18 cellular contexts compared by ENCODE assay signal in the genomic region with DNA sequence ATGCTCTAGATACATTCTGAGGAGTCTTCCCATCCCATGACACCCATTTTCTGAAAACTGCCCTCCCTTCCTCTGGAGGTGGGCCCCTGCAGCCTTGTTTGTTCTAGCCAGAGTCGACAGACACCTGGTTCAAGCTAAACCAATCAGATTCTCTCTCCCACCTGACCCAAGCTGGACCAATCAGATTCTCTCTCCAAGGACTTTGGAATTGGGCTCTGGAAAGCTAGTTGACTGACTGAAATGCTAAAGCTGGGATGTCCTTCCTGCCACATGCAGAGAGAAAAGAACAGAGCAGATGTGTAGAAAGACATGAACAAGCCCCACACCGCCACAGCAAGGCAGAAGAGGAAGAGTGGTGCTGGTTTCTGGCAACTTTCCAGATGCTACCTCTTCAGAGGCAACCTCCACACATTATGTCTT. TPM values are rescaled to one million over a fixed set of nuclear protein-coding genes. Genes with fewer than 3 reads are reported as not detected.
A peak's percentile ranks its signal among the peaks of the same experiment; 100 is the strongest.
DNase-seq lines count a peak whose midpoint lies in the region; ATAC-seq, FAIRE-seq and TF ChIP-seq lines count a peak whose summit lies in the region.
"Had no signal": no experiment of that assay in that cellular context is flagged by ENCODE, and none has a peak within 500 bp of the region (broad histone marks: within the 10 kb centered on the region; RNA-seq: fewer than 3 reads in every experiment).

No MANE protein-coding gene starts in this region.

- H3K27me3 ChIP-seq in HCT116 (ENCODE audit: insufficient read depth, low read length) (no peaks in the 10 kb centered on the region), K562 (ENCODE audit: control insufficient read depth in 2 of 2, insufficient read depth in 2 of 2, low read length in 2 of 2) (no peaks in the 10 kb centered on the region), HepG2 (ENCODE audit: control insufficient read depth in 1 of 2, insufficient read depth in 2 of 2, low read length in 2 of 2) (no peaks in the 10 kb centered on the region)
- H3K27me3 ChIP-seq: SJSA1 had no signal

- no peaks in the 10 kb centered on the region for H3K9me2 ChIP-seq in HCT116 (ENCODE audit: insufficient read depth)

- H3K9me3 ChIP-seq in A549 (no peaks in the 10 kb centered on the region), HCT116 (ENCODE audit: control insufficient read depth in 1 of 2, insufficient read depth in 1 of 2, low read depth in 1 of 2, low read length in 2 of 2) (no peaks in the 10 kb centered on the region), K562 (replicated peaks; ENCODE audit: control insufficient read depth, insufficient read depth, low read depth, low read length) (no peaks in the 10 kb centered on the region), HepG2 (ENCODE audit: low read length) (no peaks in the 10 kb centered on the region)
- H3K9me3 ChIP-seq: SJSA1 had no signal

- BruUV-seq in HCT116 (replicated peaks; lab: Mats Ljungman, UMichigan) (no TSS peak), K562 (replicated peaks; lab: Mats Ljungman, UMichigan) (no TSS peak), HepG2 (replicated peaks; lab: Mats Ljungman, UMichigan) (no TSS peak)

- H3K4me1 ChIP-seq in A549 (no peaks in the 10 kb centered on the region), HCT116 (ENCODE audit: control insufficient read depth in 1 of 2, insufficient read depth in 2 of 2, low read length in 2 of 2) (no peaks in the 10 kb centered on the region), K562 (replicated peaks in 1 of 2; ENCODE audit: control insufficient read depth in 2 of 2, insufficient read depth in 2 of 2, low read length in 2 of 2) (no peaks in the 10 kb centered on the region), HepG2 (ENCODE audit: insufficient read depth, low read length) (peaks cover 79% of the 10 kb centered on the region)

- in situ Hi-C loops in K562 (cut with MboI) = no loop called here
- in situ Hi-C loops in HepG2 (cut with HindIII; ENCODE audit: extremely low pct_ligation_motif_present, low pct_unique_long_range_greater_than_20kb) = no loop called here

- ATAC-seq in A549 (no peak), HCT116 (peak; percentile 70; the same call in 1 of the 2 replicates), K562 (peak; percentile 80), HepG2 (peak; percentile 90), HG03045 (IDR thresholded peaks at IDR 0.05; ENCODE audit: unreplicated experiment) (no peak), GM19455 (IDR thresholded peaks at IDR 0.05; ENCODE audit: unreplicated experiment) (no peak)

- no peak for DNase-seq in A549 (ENCODE audit: low read depth in 1 of 2, low spot score in 1 of 2)
- no peak for DNase-seq in HCT116 (ENCODE audit: low read depth, low spot score)
- DNase-seq in K562 (ENCODE audit: extremely low read depth in 1 of 4, low spot score in 3 of 4) = peak in 3 of 4 experiments; percentile 42 to 52 (median 44)
- peak; percentile 91 for DNase-seq in HepG2 (ENCODE audit: low spot score)
- no peak for DNase-seq in occipital lobe (lab: John Stamatoyannopoulos, UW)
- no peak for DNase-seq in H54 (ENCODE audit: insufficient read length, low spot score)
- DNase-seq: ACHN; CD4-positive, CD25-positive, alpha-beta regulatory T cell; DND-41; HCEC 1CT; NCI-H2029; NCI-H510A treated with DMSO at 0.1 percent for 48 hours; NK-92 treated with Interleukin-12 subunit alpha and Interleukin-12 subunit beta, amount 100 ng/mL, for 24 hours; OCI-M1 had no signal

- H3K9ac ChIP-seq in HCT116 (ENCODE audit: low read length) (no peak overlapping the region), K562 (ENCODE audit: insufficient read depth in 1 of 2, low read depth in 2 of 2, low read length in 2 of 2) (no peak overlapping the region), HepG2 (ENCODE audit: insufficient read depth, low read depth, low read length) (peak overlapping the region; percentile 60)

- H3K36me3 ChIP-seq in HCT116 (ENCODE audit: control insufficient read depth in 1 of 2, insufficient read depth in 2 of 2, low read length in 2 of 2) (no peaks in the 10 kb centered on the region), K562 (ENCODE audit: control insufficient read depth, insufficient read depth, low read length) (peaks cover 9% of the 10 kb centered on the region; the same call in 2 of the 3 replicates), HepG2 (replicated peaks in 1 of 2; ENCODE audit: control insufficient read depth in 1 of 2, insufficient read depth in 2 of 2, low read length in 2 of 2) (peaks cover 2 to 12% of the 10 kb centered on the region in 2 experiments; a peak in 3 of 5 replicates)

- TF ChIP-seq POLR2A in A549 (IDR thresholded peaks at IDR 0.05; ENCODE audit: low read length) = no peak
- no peak for TF ChIP-seq POLR2A in HCT116 (IDR thresholded peaks at IDR 0.05; ENCODE audit: borderline replicate concordance, extremely low read depth, insufficient read depth, insufficient read length)
- no peak for TF ChIP-seq POLR2A in K562 (conservative IDR thresholded peaks at IDR 0.05)
- peak; percentile 60 to 63 for TF ChIP-seq POLR2A in HepG2 (IDR thresholded peaks at IDR 0.05; ENCODE audit: insufficient read depth in 1 of 2, low read depth in 2 of 2, low read length in 2 of 2)
- TF ChIP-seq POLR2A in H54 (IDR thresholded peaks at IDR 0.05; ENCODE audit: low read depth, low read length) = no peak

- H3K9me1 ChIP-seq in K562 (ENCODE audit: control insufficient read depth, insufficient read depth, low read length) = no peaks in the 10 kb centered on the region

- FAIRE-seq in A549 (lab: Jason Lieb, UNC) (no peak), K562 (lab: Jason Lieb, UNC) (no peak), HepG2 (lab: Jason Lieb, UNC) (peak; percentile 82), H54 (lab: Jason Lieb, UNC) (no peak)

- TF ChIP-seq RAD21 in A549 (conservative IDR thresholded peaks at IDR 0.05 in 1 of 2, IDR thresholded peaks at IDR 0.05 in 1 of 2) = no peak
- TF ChIP-seq RAD21 in HCT116 (IDR thresholded peaks at IDR 0.05; ENCODE audit: low read depth) = no peak
- TF ChIP-seq RAD21 in K562 (CRISPR knock-in tag; conservative IDR thresholded peaks at IDR 0.05 in 1 of 2, IDR thresholded peaks at IDR 0.05 in 1 of 2) = no peak
- TF ChIP-seq RAD21 in HepG2 (CRISPR knock-in tag; IDR thresholded peaks at IDR 0.05) = no peak; the same call in 1 of the 2 replicates

- RAD21 ChIA-PET in HCT116 (lab: Charles Lee; ENCODE audit: low non-redundant PET in 1 of 2, low total read pairs in 2 of 2, uncharacterized antibody in 2 of 2, unreplicated experiment in 2 of 2) = no interaction called here

- H4K20me1 ChIP-seq in HCT116 (ENCODE audit: insufficient read depth) (no peaks in the 10 kb centered on the region), K562 (replicated peaks; ENCODE audit: control insufficient read depth, insufficient read depth, low read length) (no peaks in the 10 kb centered on the region), HepG2 (ENCODE audit: insufficient read depth, low read length) (no peaks in the 10 kb centered on the region)

- CTCF ChIA-PET in A549 (lab: Yijun Ruan, JAX) (interaction anchor here (1.0 to 1.6 kb wide), 2 partner anchors 10 to 12 kb away, joined by 3 to 5 read pairs; no protein-coding TSS in a partner anchor), HCT116 (lab: Charles Lee) (no interaction called here), K562 (lab: Yijun Ruan, JAX; ENCODE audit: low intra/inter-chr PET ratio) (no interaction called here), HepG2 (lab: Yijun Ruan, JAX; ENCODE audit: low intra/inter-chr PET ratio, low total read pairs) (no interaction called here)

- H3K4me2 ChIP-seq in A549 (no peak overlapping the region), HCT116 (ENCODE audit: low read length) (no peak overlapping the region), K562 (ENCODE audit: insufficient read depth, low read length) (no peak overlapping the region), HepG2 (ENCODE audit: low read depth, low read length) (peak overlapping the region; percentile 65)

- H3K79me2 ChIP-seq in HCT116 (ENCODE audit: insufficient read depth, low read length) (no peaks in the 10 kb centered on the region), K562 (ENCODE audit: control insufficient read depth, insufficient read depth, low read length) (no peaks in the 10 kb centered on the region), HepG2 (ENCODE audit: insufficient read depth, low read length) (peaks cover 5% of the 10 kb centered on the region)

- H3K27ac ChIP-seq in A549 = no peak overlapping the region
- H3K27ac ChIP-seq in HCT116 (ENCODE audit: low read depth, low read length) = no peak overlapping the region
- no peak overlapping the region for H3K27ac ChIP-seq in K562 (ENCODE audit: extremely low read depth, low read depth, low read length)
- peak overlapping the region; percentile 85 for H3K27ac ChIP-seq in HepG2 (ENCODE audit: extremely low read length, insufficient read depth, low read length)
- H3K27ac ChIP-seq: HL-60, SJSA1 had no signal

- H3K4me3 ChIP-seq in A549 = no peak overlapping the region
- H3K4me3 ChIP-seq in HCT116 (replicated peaks in 1 of 2; ENCODE audit: low read depth in 1 of 2, low read length in 2 of 2) = no peak overlapping the region
- no peak overlapping the region for H3K4me3 ChIP-seq in K562
- no peak overlapping the region for H3K4me3 ChIP-seq in HepG2 (replicated peaks in 1 of 3; ENCODE audit: insufficient read depth in 1 of 3, low read depth in 2 of 3, low read length in 3 of 3)
- H3K4me3 ChIP-seq: SJSA1 had no signal

- WGBS in A549 (ENCODE audit: missing lambda C conversion rate) = 72% methylated on average over 2 of the region's 2 CpGs
- 45% methylated on average over 2 of the region's 2 CpGs for WGBS in K562 (ENCODE audit: insufficient coverage, low coverage, missing lambda C conversion rate)
- WGBS in HepG2 (ENCODE audit: low lambda C conversion rate) = 36% methylated on average over 2 of the region's 2 CpGs

- TF ChIP-seq CTCF in A549 (IDR thresholded peaks at IDR 0.05) = no peak
- no peak for TF ChIP-seq CTCF in HCT116 (IDR thresholded peaks at IDR 0.05 in 2 of 3, conservative IDR thresholded peaks at IDR 0.05 in 1 of 3; ENCODE audit: borderline replicate concordance in 1 of 3, insufficient read depth in 1 of 3, low read depth in 2 of 3, low read length in 2 of 3)
- no peak for TF ChIP-seq CTCF in K562 (IDR thresholded peaks at IDR 0.05 in 2 of 3, conservative IDR thresholded peaks at IDR 0.05 in 1 of 3; ENCODE audit: insufficient read depth in 2 of 3, low read depth in 1 of 3, low read length in 3 of 3)
- no peak for TF ChIP-seq CTCF in HepG2 (CRISPR knock-in tag; IDR thresholded peaks at IDR 0.05)

- intact Hi-C loops in HCT116 (cut with micrococcal nuclease) = no loop called here
- intact Hi-C loops in K562 (cut with micrococcal nuclease) = no loop called here
- intact Hi-C loops in HepG2 (cut with micrococcal nuclease; ENCODE audit: unreplicated experiment) = no loop called here

- POLR2A ChIA-PET in A549 (lab: Yijun Ruan, JAX) = no interaction called here
- POLR2A ChIA-PET in HCT116 (lab: Charles Lee) = no interaction called here
- POLR2A ChIA-PET in K562 (lab: Yijun Ruan, JAX) = interaction anchor here (1.4 kb wide), 1 partner anchor 16 kb away, joined by 3 read pairs; no protein-coding TSS in a partner anchor
- POLR2A ChIA-PET in HepG2 (lab: Yijun Ruan, JAX) = interaction anchor here (0.6 to 3.8 kb wide), 8 partner anchors 12 to 82 kb away, joined by 3 to 24 read pairs (median 4); a partner anchor contains a TSS

- TF ChIP-seq EP300 in A549 (IDR thresholded peaks at IDR 0.05) (no peak), K562 (IDR thresholded peaks at IDR 0.05; ENCODE audit: low read length) (no peak), HepG2 (IDR thresholded peaks at IDR 0.05; ENCODE audit: low read depth in 2 of 2, low read length in 2 of 2) (no peak), HepG2 (CRISPR knock-in tag; IDR thresholded peaks at IDR 0.05; ENCODE audit: borderline replicate concordance) (no peak)

- H2AFZ ChIP-seq in HCT116 (ENCODE audit: low read depth, low read length, poor library complexity, severe bottlenecking) = no peak overlapping the region
- no peak overlapping the region for H2AFZ ChIP-seq in K562 (ENCODE audit: low read depth, low read length)
- H2AFZ ChIP-seq in HepG2 (ENCODE audit: low read length) = no peak overlapping the region

RNA-seq across cellular contexts. Expression of a gene that starts 24.6 kb away (rescaled TPM):
- 5.2 and 5.6 TPM in 2 replicates for polyA plus RNA-seq in A549 (2011; rRNA removed)
- polyA plus RNA-seq in A549 (2012; cell fraction: cytosol; rRNA removed) = 4.3 and 5.6 TPM in 2 replicates
- 19.5 and 21.2 TPM in 2 replicates for polyA plus RNA-seq in A549 (2012; cell fraction: nucleus; rRNA removed)
- polyA plus RNA-seq in A549 (2017; fragmentation: RNase III; extraction: RNeasy Plus Mini Kit Qiagen cat#74134 plus additional on column Dnase treatment) = 3.9 to 4.9 TPM (median 4.0 TPM) in 3 replicates
- polyA minus RNA-seq in A549 (2011; rRNA and poly(A)+ RNA removed) = 10.3 and 10.7 TPM in 2 replicates
- total RNA-seq in HCT116 (2021; ENCODE audit: unreplicated experiment) = 19.7 TPM
- 9.9 and 11.9 TPM in 2 replicates for polyA plus RNA-seq in HCT116 (2012)
- 34.4 and 65.3 TPM in 2 replicates for total RNA-seq in K562 (2011; cell fraction: chromatin; rRNA removed; ENCODE audit: low replicate concordance)
- total RNA-seq in K562 (2011; cell fraction: nucleolus; rRNA removed) = 32.2 and 34.5 TPM in 2 replicates
- 33.9 and 40.0 TPM in 2 replicates for total RNA-seq in K562 (2011; cell fraction: nucleoplasm; rRNA removed)
- total RNA-seq in K562 (2014; rRNA removed) = 19.0 and 23.0 TPM in 2 replicates
- total RNA-seq in K562 (2014; rRNA removed; fragmentation: Illumina TruSeq; extraction: Trizol) = 14.3 and 14.8 TPM in 2 replicates
- 15.7 and 17.4 TPM in 2 replicates for total RNA-seq in K562 (2015; rRNA removed; fragmentation: Illumina TruSeq; extraction: Trizol)
- 27.6 and 31.2 TPM in 2 replicates for total RNA-seq in K562 (2021)
- 16.1 and 25.4 TPM in 2 replicates for polyA plus RNA-seq in K562 (2011; rRNA removed)
- polyA plus RNA-seq in K562 (2011; cell fraction: cytosol; rRNA removed) = 17.1 and 17.2 TPM in 2 replicates
- 63.8 and 76.4 TPM in 2 replicates for polyA plus RNA-seq in K562 (2011; cell fraction: nucleus; rRNA removed)
- 17.6 and 38.9 TPM in 2 replicates for polyA plus RNA-seq in K562 (2012)
- polyA plus RNA-seq in K562 (2014; fragmentation: Illumina TruSeq; extraction: Trizol) = 21.3 and 22.3 TPM in 2 replicates
- polyA plus RNA-seq in K562 (2014; fragmentation: Nextera tagmentation; extraction: Ambion mirVana) = 1 to 10 TPM; 1.7 to 2.8 TPM
- 17.9 and 20.3 TPM in 2 replicates for polyA plus RNA-seq in K562 (2014; rRNA removed)
- 16.7 and 24.0 TPM in 2 replicates for polyA minus RNA-seq in K562 (2011; rRNA and poly(A)+ RNA removed)
- polyA minus RNA-seq in K562 (2011; cell fraction: cytosol; rRNA and poly(A)+ RNA removed) = 15.0 TPM in 2 replicates
- 10.9 and 21.7 TPM in 2 replicates for polyA minus RNA-seq in K562 (2011; cell fraction: nucleus; rRNA and poly(A)+ RNA removed)
- total RNA-seq in HepG2 (2016; rRNA removed; fragmentation: Illumina TruSeq; extraction: Trizol) = 28.6 and 37.0 TPM in 2 replicates
- 2.7 and 3.4 TPM in 2 replicates for total RNA-seq in HepG2 (2016; cell fraction: cytosol; rRNA removed; fragmentation: Illumina TruSeq; extraction: Trizol; ENCODE audit: low read depth)
- 22.9 and 36.7 TPM in 2 replicates for total RNA-seq in HepG2 (2016; cell fraction: insoluble cytoplasmic fraction; rRNA removed; fragmentation: Illumina TruSeq; extraction: Trizol)
- total RNA-seq in HepG2 (2016; cell fraction: membrane; rRNA removed; fragmentation: Illumina TruSeq; extraction: Trizol) = 11.2 and 12.2 TPM in 2 replicates
- 38.3 and 42.3 TPM in 2 replicates for total RNA-seq in HepG2 (2016; cell fraction: nucleus; rRNA removed; fragmentation: Illumina TruSeq; extraction: Trizol)
- polyA plus RNA-seq in HepG2 (2011; rRNA removed) = 32.6 and 39.4 TPM in 2 replicates
- polyA plus RNA-seq in HepG2 (2011; cell fraction: cytosol; rRNA removed) = 15.0 and 17.0 TPM in 2 replicates
- polyA plus RNA-seq in HepG2 (2011; cell fraction: nucleus; rRNA removed) = 159 and 182 TPM in 2 replicates
- polyA plus RNA-seq in HepG2 (2012) = 11.8 and 19.4 TPM in 2 replicates
- polyA plus RNA-seq in HepG2 (2016; cell fraction: cytosol; fragmentation: Illumina TruSeq; extraction: Trizol; ENCODE audit: low read depth) = 1.9 and 2.7 TPM in 2 replicates
- polyA plus RNA-seq in HepG2 (2016; cell fraction: insoluble cytoplasmic fraction; fragmentation: Illumina TruSeq; extraction: Trizol; ENCODE audit: low read depth) = 17.8 and 23.3 TPM in 2 replicates
- 5.9 and 6.1 TPM in 2 replicates for polyA plus RNA-seq in HepG2 (2016; cell fraction: membrane; fragmentation: Illumina TruSeq; extraction: Trizol; ENCODE audit: low read depth)
- polyA plus RNA-seq in HepG2 (2016; cell fraction: nucleus; fragmentation: Illumina TruSeq; extraction: Trizol; ENCODE audit: insufficient read depth, low read depth) = 81.5 and 89.0 TPM in 2 replicates
- polyA minus RNA-seq in HepG2 (2011; rRNA and poly(A)+ RNA removed; ENCODE audit: low replicate concordance) = 8.3 and 44.4 TPM in 2 replicates
- polyA minus RNA-seq in HepG2 (2011; cell fraction: cytosol; rRNA and poly(A)+ RNA removed) = 11.9 and 18.9 TPM in 2 replicates
- 19.4 and 24.2 TPM in 2 replicates for polyA minus RNA-seq in HepG2 (2011; cell fraction: nucleus; rRNA and poly(A)+ RNA removed)
- 10.0 TPM for total RNA-seq in occipital lobe

RNA-seq across cellular contexts. Expression of a gene that starts 34.8 kb away (rescaled TPM):
- 0.58 and 0.63 TPM in 2 replicates for polyA plus RNA-seq in A549 (2011; rRNA removed)
- 0.34 and 0.48 TPM in 2 replicates for polyA plus RNA-seq in A549 (2012; cell fraction: cytosol; rRNA removed)
- 1.0 and 1.2 TPM in 2 replicates for polyA plus RNA-seq in A549 (2012; cell fraction: nucleus; rRNA removed)
- polyA plus RNA-seq in A549 (2017; fragmentation: RNase III; extraction: RNeasy Plus Mini Kit Qiagen cat#74134 plus additional on column Dnase treatment) = 0.53 to 0.79 TPM (median 0.58 TPM) in 3 replicates
- 0.49 and 0.50 TPM in 2 replicates for polyA minus RNA-seq in A549 (2011; rRNA and poly(A)+ RNA removed)
- 3.7 TPM for total RNA-seq in HCT116 (2021; ENCODE audit: unreplicated experiment)
- 4.4 and 4.6 TPM in 2 replicates for polyA plus RNA-seq in HCT116 (2012)
- 0.86 and 1.4 TPM in 2 replicates for total RNA-seq in K562 (2011; cell fraction: chromatin; rRNA removed; ENCODE audit: low replicate concordance)
- total RNA-seq in K562 (2011; cell fraction: nucleolus; rRNA removed) = 0.67 and 1.4 TPM in 2 replicates
- total RNA-seq in K562 (2011; cell fraction: nucleoplasm; rRNA removed) = 0.66 and 0.84 TPM in 2 replicates
- total RNA-seq in K562 (2014; rRNA removed) = 0.33 and 0.54 TPM in 2 replicates
- 0.45 and 0.51 TPM in 2 replicates for total RNA-seq in K562 (2014; rRNA removed; fragmentation: Illumina TruSeq; extraction: Trizol)
- 0.34 and 0.36 TPM in 2 replicates for total RNA-seq in K562 (2015; rRNA removed; fragmentation: Illumina TruSeq; extraction: Trizol)
- total RNA-seq in K562 (2021) = 0.49 and 0.55 TPM in 2 replicates
- 0.34 and 0.54 TPM in 2 replicates for polyA plus RNA-seq in K562 (2011; rRNA removed)
- polyA plus RNA-seq in K562 (2011; cell fraction: cytosol; rRNA removed) = 0.19 and 0.45 TPM in 2 replicates
- polyA plus RNA-seq in K562 (2011; cell fraction: nucleus; rRNA removed) = 0.81 and 0.90 TPM in 2 replicates
- 0.49 and 0.76 TPM in 2 replicates for polyA plus RNA-seq in K562 (2012)
- 0.16 and 0.66 TPM in 2 replicates for polyA plus RNA-seq in K562 (2014; fragmentation: Illumina TruSeq; extraction: Trizol)
- under 1 TPM; 0.03 to 0.10 TPM for polyA plus RNA-seq in K562 (2014; fragmentation: Nextera tagmentation; extraction: Ambion mirVana)
- polyA plus RNA-seq in K562 (2014; rRNA removed) = 0.13 and 0.80 TPM in 2 replicates
- polyA minus RNA-seq in K562 (2011; rRNA and poly(A)+ RNA removed) = 0.25 and 0.27 TPM in 2 replicates
- not detected in 2 replicates for polyA minus RNA-seq in K562 (2011; cell fraction: cytosol; rRNA and poly(A)+ RNA removed)
- polyA minus RNA-seq in K562 (2011; cell fraction: nucleus; rRNA and poly(A)+ RNA removed) = 0.27 and 0.56 TPM in 2 replicates
- 81.5 and 84.6 TPM in 2 replicates for total RNA-seq in HepG2 (2016; rRNA removed; fragmentation: Illumina TruSeq; extraction: Trizol)
- total RNA-seq in HepG2 (2016; cell fraction: cytosol; rRNA removed; fragmentation: Illumina TruSeq; extraction: Trizol; ENCODE audit: low read depth) = 62.6 and 67.5 TPM in 2 replicates
- 77.6 and 83.3 TPM in 2 replicates for total RNA-seq in HepG2 (2016; cell fraction: insoluble cytoplasmic fraction; rRNA removed; fragmentation: Illumina TruSeq; extraction: Trizol)
- 58.1 and 63.2 TPM in 2 replicates for total RNA-seq in HepG2 (2016; cell fraction: membrane; rRNA removed; fragmentation: Illumina TruSeq; extraction: Trizol)
- total RNA-seq in HepG2 (2016; cell fraction: nucleus; rRNA removed; fragmentation: Illumina TruSeq; extraction: Trizol) = 55.6 and 64.4 TPM in 2 replicates
- 55.5 and 57.9 TPM in 2 replicates for polyA plus RNA-seq in HepG2 (2011; rRNA removed)
- 41.6 and 53.2 TPM in 2 replicates for polyA plus RNA-seq in HepG2 (2011; cell fraction: cytosol; rRNA removed)
- 94.8 and 103 TPM in 2 replicates for polyA plus RNA-seq in HepG2 (2011; cell fraction: nucleus; rRNA removed)
- 43.1 and 68.0 TPM in 2 replicates for polyA plus RNA-seq in HepG2 (2012)
- polyA plus RNA-seq in HepG2 (2016; cell fraction: cytosol; fragmentation: Illumina TruSeq; extraction: Trizol; ENCODE audit: low read depth) = 77.6 and 80.8 TPM in 2 replicates
- polyA plus RNA-seq in HepG2 (2016; cell fraction: insoluble cytoplasmic fraction; fragmentation: Illumina TruSeq; extraction: Trizol; ENCODE audit: low read depth) = 107 and 119 TPM in 2 replicates
- 67.2 and 70.2 TPM in 2 replicates for polyA plus RNA-seq in HepG2 (2016; cell fraction: membrane; fragmentation: Illumina TruSeq; extraction: Trizol; ENCODE audit: low read depth)
- polyA plus RNA-seq in HepG2 (2016; cell fraction: nucleus; fragmentation: Illumina TruSeq; extraction: Trizol; ENCODE audit: insufficient read depth, low read depth) = 133 and 140 TPM in 2 replicates
- polyA minus RNA-seq in HepG2 (2011; rRNA and poly(A)+ RNA removed; ENCODE audit: low replicate concordance) = 2.4 and 21.3 TPM in 2 replicates
- 14.4 and 14.5 TPM in 2 replicates for polyA minus RNA-seq in HepG2 (2011; cell fraction: cytosol; rRNA and poly(A)+ RNA removed)
- 28.3 and 31.7 TPM in 2 replicates for polyA minus RNA-seq in HepG2 (2011; cell fraction: nucleus; rRNA and poly(A)+ RNA removed)
- total RNA-seq in occipital lobe = 4.8 TPM

Comparison
In these comparisons a context has a peak if more than half of its experiments do, and no peak if none do; other contexts are left out.
1. ATAC-seq: peak in HCT116 (single experiment), K562 (single experiment) and HepG2 (single experiment); none in A549 (0 of 2), HG03045 (single experiment) and GM19455 (single experiment).
2. DNase-seq: peak in K562 (3 of 4) and HepG2 (single experiment); none in A549 (0 of 2), HCT116 (single experiment), occipital lobe (single experiment) and H54 (single experiment).
3. POLR2A ChIP-seq: peak in HepG2 (2 of 2); none in A549 (single experiment), HCT116 (single experiment), K562 (single experiment) and H54 (single experiment).
4. POLR2A ChIA-PET loops: an anchor here in K562 (1.4 kb wide) and HepG2 (0.6 to 3.8 kb wide); none called in A549 and HCT116.